22 cellular contexts compared by ENCODE assay signal in the genomic region with DNA sequence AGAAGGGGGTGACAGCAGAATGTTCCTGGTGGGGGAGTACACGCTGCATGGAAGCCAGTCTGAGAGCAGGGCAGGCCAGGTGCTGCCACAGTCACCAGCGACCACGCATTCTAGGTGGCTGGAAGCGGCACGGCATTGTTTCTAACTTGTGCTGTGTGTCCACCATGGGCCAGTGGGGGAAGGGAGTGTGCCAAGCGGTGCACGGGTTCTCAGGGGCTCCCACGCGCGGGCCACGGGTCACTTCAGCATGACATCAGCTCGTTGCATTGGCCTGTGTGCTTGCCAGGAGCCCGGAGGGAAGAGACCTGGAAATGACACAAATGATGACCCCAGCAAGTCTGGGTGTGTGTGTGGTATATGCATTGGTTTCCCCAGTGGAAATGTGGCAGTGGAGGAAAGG.
A peak's percentile ranks its signal among the peaks of the same experiment; 100 is the strongest.
DNase-seq lines count a peak whose midpoint lies in the region; ATAC-seq lines count a peak whose summit lies in the region.
"Had no signal": no experiment of that assay in that cellular context is flagged by ENCODE, and none has a peak within 500 bp of the region (broad histone marks: within the 10 kb centered on the region; RNA-seq: fewer than 3 reads in every experiment).

No MANE protein-coding gene starts in this region.

- no peak overlapping the region for H3K4me2 ChIP-seq in trophoblast cell (ENCODE audit: low read length)
- no peak overlapping the region for H3K4me2 ChIP-seq in GM23248 (ENCODE audit: unreplicated experiment)
- H3K4me2 ChIP-seq: GM23338 had no signal

- H3K4me3 ChIP-seq in trophoblast cell (ENCODE audit: low read depth, low read length) (no peak overlapping the region), GM23248 (no peak overlapping the region)
- H3K4me3 ChIP-seq: GM12878, GM23338 had no signal

- H3K4me1 Mint-ChIP-seq in activated T-helper 1 cell treated with anti-CD3 and anti-CD28 coated beads, Interleukin-12 subunit alpha, Interleukin-12 subunit beta, Interleukin-2, Interleukin-4 antibody, amounts not matched to agents 30 ng/mL and 10 ng/mL and 1 ng/mL, durations not matched to agents 14 hours and 24 hours and 36 hours (ENCODE audit: low read depth), result peaks cover 12% of the 10 kb centered on the region
- H3K4me1 Mint-ChIP-seq in activated CD4-positive, alpha-beta T cell treated with anti-CD3 and anti-CD28 coated beads, Interleukin-2, amount 10 ng/mL, durations not matched to agents 24 days and 14 days, result peaks cover 11% of the 10 kb centered on the region
- H3K4me1 Mint-ChIP-seq: GM23338 had no signal

- no peaks in the 10 kb centered on the region for H4K20me1 ChIP-seq in GM23248 (ENCODE audit: insufficient read depth)

- H3K27me3 ChIP-seq in trophoblast cell (ENCODE audit: insufficient read depth, low read length) (no peaks in the 10 kb centered on the region), GM23248 (replicated peaks; ENCODE audit: insufficient read depth) (no peaks in the 10 kb centered on the region)
- H3K27me3 ChIP-seq: BE2C had no signal

- no peak overlapping the region for H4K12ac ChIP-seq in trophoblast cell (ENCODE audit: low read depth, low read length)

- H3F3A ChIP-seq in GM23248 (ENCODE audit: insufficient read depth), result peaks cover 14% of the 10 kb centered on the region; the same call in 1 of the 2 replicates

- H4K91ac ChIP-seq in trophoblast cell (ENCODE audit: low read depth, low read length), result no peak overlapping the region

- H3K4me3 Mint-ChIP-seq in activated T-helper 1 cell treated with anti-CD3 and anti-CD28 coated beads, Interleukin-12 subunit alpha, Interleukin-12 subunit beta, Interleukin-2, Interleukin-4 antibody, amounts not matched to agents 30 ng/mL and 10 ng/mL and 1 ng/mL, durations not matched to agents 14 hours and 24 hours and 36 hours, result no peak overlapping the region
- H3K4me3 Mint-ChIP-seq in activated CD4-positive, alpha-beta T cell treated with anti-CD3 and anti-CD28 coated beads, Interleukin-2, amount 10 ng/mL, durations not matched to agents 24 days and 14 days, result no peak overlapping the region
- H3K4me3 Mint-ChIP-seq: CD4-positive, CD25-positive, alpha-beta regulatory T cell; CD8-positive, alpha-beta memory T cell; GM23338 had no signal

- peak; percentile 19 to 53 for DNase-seq in lung microvascular endothelial cell (ENCODE audit: low read depth in 2 of 2)
- DNase-seq in trophoblast cell, result no peak
- DNase-seq in activated T-helper 1 cell treated with anti-CD3 and anti-CD28 coated beads, Interleukin-12 subunit alpha, Interleukin-12 subunit beta, Interleukin-2, Interleukin-4 antibody, amounts not matched to agents 30 ng/mL and 10 ng/mL and 1 ng/mL, durations not matched to agents 14 hours and 24 hours and 36 hours (ENCODE audit: low spot score), result no peak
- no peak for DNase-seq in activated CD4-positive, alpha-beta T cell treated with anti-CD3 and anti-CD28 coated beads, Interleukin-2, amount 10 ng/mL, durations not matched to agents 24 days and 14 days
- DNase-seq in GM23248, result no peak
- DNase-seq: ACHN; BE2C; C1 segment of cervical spinal cord; CD4-positive, CD25-positive, alpha-beta regulatory T cell; CD8-positive, alpha-beta memory T cell; COR-L47; DMS 273 treated with DMSO at 0.1 percent for 48 hours; DMS53; DND-41; EL; HCEC 1CT; IMR-90 had no signal

- H3K4me1 ChIP-seq in trophoblast cell (ENCODE audit: control insufficient read depth in 1 of 2, insufficient read depth in 2 of 2, low read length in 2 of 2), result peaks cover 28 to 40% of the 10 kb centered on the region in 2 experiments
- H3K4me1 ChIP-seq in GM23248 (ENCODE audit: insufficient read depth), result peaks cover 34% of the 10 kb centered on the region

- no CpG with 5 or more reads among the region's 13 CpGs for WGBS in trophoblast cell (ENCODE audit: extremely low coverage, insufficient coverage, insufficient read length)
- whole genome bisulfite sequencing in GM23248 (ENCODE audit: low coverage in 1 of 2, low lambda C conversion rate in 2 of 2, missing lambda C conversion rate in 2 of 2), 2 experiments, result 92 to 97% methylated on average over 13 of the region's 13 CpGs

- ATAC-seq in HG02970 (IDR thresholded peaks at IDR 0.05; ENCODE audit: low FRiP score, unreplicated experiment), result no peak
- ATAC-seq: GM12878, GM23338 had no signal

- peaks cover 5% of the 10 kb centered on the region for H3K79me1 ChIP-seq in trophoblast cell (ENCODE audit: low read length)

- H3K36me3 ChIP-seq in trophoblast cell (ENCODE audit: control insufficient read depth in 1 of 2, insufficient read depth in 2 of 2, low read length in 2 of 2) (peaks cover 46 to 61% of the 10 kb centered on the region in 2 experiments), GM23248 (ENCODE audit: low read depth) (no peaks in the 10 kb centered on the region)
- H3K36me3 ChIP-seq: BE2C had no signal

- no peak overlapping the region for H4K8ac ChIP-seq in trophoblast cell (ENCODE audit: low read depth, low read length)

- H3K18ac ChIP-seq in trophoblast cell (ENCODE audit: low read length), result peak overlapping the region; percentile 26

- H2AK5ac ChIP-seq in trophoblast cell (ENCODE audit: low read length), result peak overlapping the region; percentile 6

- H2AFZ ChIP-seq in trophoblast cell (ENCODE audit: insufficient read depth, low read length, poor library complexity) (no peak overlapping the region), GM23248 (no peak overlapping the region)
- H2AFZ ChIP-seq: GM23338 had no signal

- peaks cover 2% of the 10 kb centered on the region for H3K79me2 ChIP-seq in trophoblast cell (ENCODE audit: control insufficient read depth, insufficient read depth, low read length, poor library complexity)
- H3K79me2 ChIP-seq in GM23248 (ENCODE audit: insufficient read depth), result peaks cover 21% of the 10 kb centered on the region

- H2BK120ac ChIP-seq in trophoblast cell (ENCODE audit: insufficient read depth, low read length, poor library complexity), result no peak overlapping the region

- H3K9ac ChIP-seq in trophoblast cell (ENCODE audit: low read length) (no peak overlapping the region), GM23248 (no peak overlapping the region)

- H3K27ac ChIP-seq in cingulate gyrus (ENCODE audit: low read depth, low read length), result peak overlapping the region; percentile 87
- H3K27ac ChIP-seq in trophoblast cell (ENCODE audit: low read depth, low read length), result no peak overlapping the region
- H3K27ac ChIP-seq in GM23248, result no peak overlapping the region
- H3K27ac ChIP-seq: HL-60 had no signal

- H2BK12ac ChIP-seq in trophoblast cell (ENCODE audit: low read length), result no peak overlapping the region

- H3K14ac ChIP-seq in trophoblast cell (ENCODE audit: low read length), result no peak overlapping the region

- H3K27me3 Mint-ChIP-seq in activated T-helper 1 cell treated with anti-CD3 and anti-CD28 coated beads, Interleukin-12 subunit alpha, Interleukin-12 subunit beta, Interleukin-2, Interleukin-4 antibody, amounts not matched to agents 30 ng/mL and 10 ng/mL and 1 ng/mL, durations not matched to agents 14 hours and 24 hours and 36 hours (ENCODE audit: insufficient read depth), result no peaks in the 10 kb centered on the region
- H3K27me3 Mint-ChIP-seq in activated CD4-positive, alpha-beta T cell treated with anti-CD3 and anti-CD28 coated beads, Interleukin-2, amount 10 ng/mL, durations not matched to agents 24 days and 14 days, result no peaks in the 10 kb centered on the region
- H3K27me3 Mint-ChIP-seq: CD4-positive, CD25-positive, alpha-beta regulatory T cell; CD8-positive, alpha-beta memory T cell had no signal

- intact Hi-C loops in activated T-helper 1 cell treated with anti-CD3 and anti-CD28 coated beads, Interleukin-12 subunit alpha, Interleukin-12 subunit beta, Interleukin-2, Interleukin-4 antibody, amounts not matched to agents 30 ng/mL and 10 ng/mL and 1 ng/mL, durations not matched to agents 14 hours and 24 hours and 36 hours (cut with micrococcal nuclease), result no loop called here
- intact Hi-C loops in activated CD4-positive, alpha-beta T cell treated with anti-CD3 and anti-CD28 coated beads, Interleukin-2, amount 10 ng/mL, durations not matched to agents 24 days and 14 days (cut with micrococcal nuclease), result no loop called here

- H3K27ac Mint-ChIP-seq in activated T-helper 1 cell treated with anti-CD3 and anti-CD28 coated beads, Interleukin-12 subunit alpha, Interleukin-12 subunit beta, Interleukin-2, Interleukin-4 antibody, amounts not matched to agents 30 ng/mL and 10 ng/mL and 1 ng/mL, durations not matched to agents 14 hours and 24 hours and 36 hours, result no peak overlapping the region
- H3K27ac Mint-ChIP-seq in activated CD4-positive, alpha-beta T cell treated with anti-CD3 and anti-CD28 coated beads, Interleukin-2, amount 10 ng/mL, durations not matched to agents 24 days and 14 days, result no peak overlapping the region
- H3K27ac Mint-ChIP-seq: CD4-positive, CD25-positive, alpha-beta regulatory T cell; CD8-positive, alpha-beta memory T cell; GM23338 had no signal

- H3K9me2 ChIP-seq in GM23248 (ENCODE audit: insufficient read depth), result no peaks in the 10 kb centered on the region

- H3K36me3 Mint-ChIP-seq in activated T-helper 1 cell treated with anti-CD3 and anti-CD28 coated beads, Interleukin-12 subunit alpha, Interleukin-12 subunit beta, Interleukin-2, Interleukin-4 antibody, amounts not matched to agents 30 ng/mL and 10 ng/mL and 1 ng/mL, durations not matched to agents 14 hours and 24 hours and 36 hours (ENCODE audit: low read depth), result peaks cover 10% of the 10 kb centered on the region
- H3K36me3 Mint-ChIP-seq in activated CD4-positive, alpha-beta T cell treated with anti-CD3 and anti-CD28 coated beads, Interleukin-2, amount 10 ng/mL, durations not matched to agents 24 days and 14 days (ENCODE audit: low read depth), result peaks cover 5% of the 10 kb centered on the region

- no peak overlapping the region for H3K23ac ChIP-seq in trophoblast cell (ENCODE audit: low read length)

- no peak overlapping the region for H3K4ac ChIP-seq in trophoblast cell (ENCODE audit: low read depth, low read length)

- H3K9me3 ChIP-seq in trophoblast cell (ENCODE audit: insufficient read depth, low read depth, low read length) (peaks cover 6% of the 10 kb centered on the region), GM23248 (ENCODE audit: low read depth) (no peaks in the 10 kb centered on the region)
- H3K9me3 ChIP-seq: BE2C had no signal

- H2BK5ac ChIP-seq in trophoblast cell (ENCODE audit: low read depth, low read length, poor library complexity), result no peak overlapping the region

- in situ Hi-C loops in GM23248 (cut with MboI), result no loop called here

- H3K9me3 Mint-ChIP-seq in activated T-helper 1 cell treated with anti-CD3 and anti-CD28 coated beads, Interleukin-12 subunit alpha, Interleukin-12 subunit beta, Interleukin-2, Interleukin-4 antibody, amounts not matched to agents 30 ng/mL and 10 ng/mL and 1 ng/mL, durations not matched to agents 14 hours and 24 hours and 36 hours, result no peaks in the 10 kb centered on the region
- no peaks in the 10 kb centered on the region for H3K9me3 Mint-ChIP-seq in activated CD4-positive, alpha-beta T cell treated with anti-CD3 and anti-CD28 coated beads, Interleukin-2, amount 10 ng/mL, durations not matched to agents 24 days and 14 days
- H3K9me3 Mint-ChIP-seq: CD4-positive, CD25-positive, alpha-beta regulatory T cell; CD8-positive, alpha-beta memory T cell; GM23338 had no signal

Comparison
In these comparisons a context has a peak if more than half of its experiments do, and no peak if none do; other contexts are left out.
1. DNase-seq: peak in lung microvascular endothelial cell (2 of 2); none in trophoblast cell (0 of 2), activated T-helper 1 cell treated with anti-CD3 and anti-CD28 coated beads, Interleukin-12 subunit alpha, Interleukin-12 subunit beta, Interleukin-2, Interleukin-4 antibody, amounts not matched to agents 30 ng/mL and 10 ng/mL and 1 ng/mL, durations not matched to agents 14 hours and 24 hours and 36 hours (single experiment), activated CD4-positive, alpha-beta T cell treated with anti-CD3 and anti-CD28 coated beads, Interleukin-2, amount 10 ng/mL, durations not matched to agents 24 days and 14 days (single experiment) and GM23248 (single experiment).